8 cellular contexts compared by ENCODE assay signal in genomic region chr20:63102720-63103375, GRCh38.
DNase-seq lines count a peak whose midpoint lies in the region; ATAC-seq and TF ChIP-seq lines count a peak whose summit lies in the region.

No MANE protein-coding gene starts in this region.

- no peak overlapping the region for H2BK120ac ChIP-seq in IMR-90 (ENCODE audit: low read depth, low read length)

- H3K4me1 ChIP-seq in BLaER1 (peaks cover 61% of the 10 kb centered on the region), IMR-90 (ENCODE audit: control insufficient read depth, insufficient read depth, low read length) (peaks cover 4% of the 10 kb centered on the region; the same call in 1 of the 2 replicates), osteoblast (ENCODE audit: insufficient read depth, low read length) (peaks cover 2% of the 10 kb centered on the region), suprapubic skin (peaks cover 14% of the 10 kb centered on the region)

- POLR2A ChIA-PET in IMR-90 (lab: Charles Lee; ENCODE audit: unreplicated experiment) = no interaction called here

- no peak overlapping the region for H2BK5ac ChIP-seq in IMR-90 (ENCODE audit: low read depth, low read length, poor library complexity, severe bottlenecking)

- H3K4ac ChIP-seq in IMR-90 (ENCODE audit: low read depth, low read length) = no peak overlapping the region

- no peak overlapping the region for H2AK9ac ChIP-seq in IMR-90 (replicated peaks; ENCODE audit: low read depth, low read length, poor library complexity)

- peaks cover 6% of the 10 kb centered on the region; the same call in 1 of the 2 replicates for H3K36me3 ChIP-seq in BLaER1
- no peaks in the 10 kb centered on the region for H3K36me3 ChIP-seq in IMR-90 (ENCODE audit: control insufficient read depth, insufficient read depth, low read length)
- no peaks in the 10 kb centered on the region for H3K36me3 ChIP-seq in osteoblast (ENCODE audit: insufficient read depth, low read length)
- H3K36me3 ChIP-seq in suprapubic skin = no peaks in the 10 kb centered on the region

- H4K5ac ChIP-seq in IMR-90 (ENCODE audit: low read depth, low read length) = no peak overlapping the region

- dilution Hi-C loops in IMR-90 (cut with HindIII; ENCODE audit: low sequenced_read_pairs, unreplicated experiment) = no loop called here

- H3K9ac ChIP-seq in BLaER1 = peak overlapping the region; percentile 96
- H3K9ac ChIP-seq in IMR-90 (ENCODE audit: low read depth, low read length) = no peak overlapping the region

- H3K56ac ChIP-seq in IMR-90 (ENCODE audit: extremely low read depth, insufficient read depth, low read length) = no peak overlapping the region

- TF ChIP-seq EP300 in suprapubic skin (IDR thresholded peaks at IDR 0.05) = no peak

- peak overlapping the region; percentile 74 for H3K4me3 ChIP-seq in BLaER1
- peak overlapping the region; percentile 67 for H3K4me3 ChIP-seq in IMR-90 (ENCODE audit: insufficient read depth, low read depth, low read length)
- H3K4me3 ChIP-seq in fibroblast of villous mesenchyme (ENCODE audit: low read depth, low read length) = peak overlapping the region; percentile 30
- peak overlapping the region; percentile 74 for H3K4me3 ChIP-seq in osteoblast (ENCODE audit: insufficient read depth, low read length)
- H3K4me3 ChIP-seq in suprapubic skin = peak overlapping the region; percentile 82

- no peak overlapping the region for H4K8ac ChIP-seq in IMR-90 (ENCODE audit: low read depth in 2 of 2, low read length in 2 of 2)

- in situ Hi-C loops in IMR-90 (cut with MboI; ENCODE audit: low sequenced_read_pairs) = no loop called here

- H3K79me1 ChIP-seq in IMR-90 (ENCODE audit: low read depth in 1 of 2, low read length in 2 of 2) = no peaks in the 10 kb centered on the region

- H2AFZ ChIP-seq in IMR-90 (replicated peaks; ENCODE audit: low read length, poor library complexity) = peak overlapping the region; percentile 90
- peak overlapping the region; percentile 85 for H2AFZ ChIP-seq in osteoblast (ENCODE audit: low read length)

- no peak overlapping the region for H3K23ac ChIP-seq in IMR-90 (ENCODE audit: low read depth, low read length)

- DNase-seq in IMR-90 (peak; percentile 6), fibroblast of villous mesenchyme (ENCODE audit: low read depth) (peak; percentile 11), osteoblast (ENCODE audit: insufficient read length, low spot score, missing footprints) (peak; percentile 92), suprapubic skin (ENCODE audit: low spot score in 2 of 2) (peak in 1 of 2 donors; percentile 80), globus pallidus (ENCODE audit: low spot score) (no peak)
- DNase-seq in activated CD8-positive, alpha-beta memory T cell treated with anti-CD3 and anti-CD28 coated beads, Interleukin-2, amount 50 U/mL, for 48 hours = peak; percentile 81

- H4K20me1 ChIP-seq in BLaER1 (no peaks in the 10 kb centered on the region), IMR-90 (ENCODE audit: insufficient read depth, low read length) (no peaks in the 10 kb centered on the region; the same call in 1 of the 2 replicates), osteoblast (ENCODE audit: insufficient read depth, low read length) (no peaks in the 10 kb centered on the region)

- H3K27ac ChIP-seq in BLaER1 (peak overlapping the region; percentile 100), IMR-90 (ENCODE audit: insufficient read depth, low read length) (no peak overlapping the region), osteoblast (ENCODE audit: low read depth, low read length) (no peak overlapping the region), suprapubic skin (no peak overlapping the region)

- 2% methylated on average over 16 of the region's 56 CpGs; no CpG with 5 or more reads in 1 of the 2 experiments for WGBS in IMR-90 (ENCODE audit: extremely low coverage in 2 of 2, insufficient read length in 1 of 2), 2 experiments
- 13% methylated on average over 4 of the region's 56 CpGs for WGBS in suprapubic skin

- H3K9me3 ChIP-seq in BLaER1 = peaks cover 2% of the 10 kb centered on the region; the same call in 1 of the 2 replicates
- H3K9me3 ChIP-seq in IMR-90 (ENCODE audit: control insufficient read depth, insufficient read depth, low read length) = peaks cover 2% of the 10 kb centered on the region; the same call in 1 of the 2 replicates
- no peaks in the 10 kb centered on the region for H3K9me3 ChIP-seq in osteoblast (ENCODE audit: low read depth, low read length)
- H3K9me3 ChIP-seq in suprapubic skin = no peaks in the 10 kb centered on the region

- H3K79me2 ChIP-seq in osteoblast (ENCODE audit: insufficient read depth, low read length) = no peaks in the 10 kb centered on the region

- intact Hi-C loops in IMR-90 (cut with micrococcal nuclease) = no loop called here

- H3K14ac ChIP-seq in IMR-90 (replicated peaks; ENCODE audit: low read depth, low read length) = no peak overlapping the region

- no peak overlapping the region for H2BK15ac ChIP-seq in IMR-90 (ENCODE audit: low read depth, low read length)

- no TSS peak for BruUV-seq in IMR-90 (replicated peaks; lab: Mats Ljungman, UMichigan)

- no peaks in the 10 kb centered on the region for H3K9me1 ChIP-seq in IMR-90 (ENCODE audit: insufficient read depth, low read length)

- no peak for TF ChIP-seq POLR2A in IMR-90 (IDR thresholded peaks at IDR 0.05; ENCODE audit: low read depth, low read length)
- TF ChIP-seq POLR2A in suprapubic skin (IDR thresholded peaks at IDR 0.05) = no peak

- no peak overlapping the region for H2AK5ac ChIP-seq in IMR-90 (ENCODE audit: low read depth, low read length)

- no peak for TF ChIP-seq RAD21 in IMR-90 (IDR thresholded peaks at IDR 0.05; ENCODE audit: low read length)

- peak; percentile 25 for ATAC-seq in IMR-90 (ENCODE audit: low read depth)
- ATAC-seq in HG02798 (IDR thresholded peaks at IDR 0.05; ENCODE audit: poor library complexity, unreplicated experiment) = no peak

- no peak for TF ChIP-seq CTCF in IMR-90 (conservative IDR thresholded peaks at IDR 0.05; ENCODE audit: low read depth, low read length)
- no peak for TF ChIP-seq CTCF in fibroblast of villous mesenchyme (IDR thresholded peaks at IDR 0.05; ENCODE audit: insufficient read depth, low read depth, low read length)
- TF ChIP-seq CTCF in osteoblast (IDR thresholded peaks at IDR 0.05; ENCODE audit: extremely low read depth, low read depth, low read length) = no peak
- TF ChIP-seq CTCF in suprapubic skin (IDR thresholded peaks at IDR 0.05) = no peak

- H2BK20ac ChIP-seq in IMR-90 (ENCODE audit: low read depth, low read length) = no peak overlapping the region

- H4K91ac ChIP-seq in IMR-90 (ENCODE audit: insufficient read depth, low read depth, low read length) = no peak overlapping the region

- no peak overlapping the region for H3K18ac ChIP-seq in IMR-90 (ENCODE audit: low read depth, low read length)

- CTCF ChIA-PET in IMR-90 (lab: Yijun Ruan, JAX) = no interaction called here

- H3K27me3 ChIP-seq in BLaER1 (no peaks in the 10 kb centered on the region), IMR-90 (ENCODE audit: control insufficient read depth, insufficient read depth, low read length) (peaks cover 16% of the 10 kb centered on the region; the same call in 1 of the 2 replicates), osteoblast (ENCODE audit: insufficient read depth, low read length) (peaks cover 8% of the 10 kb centered on the region), suprapubic skin (peaks cover 37% of the 10 kb centered on the region)

- H3K4me2 ChIP-seq in BLaER1 = peak overlapping the region; percentile 93
- no peak overlapping the region; the same call in 1 of the 2 replicates for H3K4me2 ChIP-seq in IMR-90 (ENCODE audit: low read depth, low read length)
- peak overlapping the region; percentile 90 for H3K4me2 ChIP-seq in osteoblast (ENCODE audit: insufficient read depth, low read length)

TF ChIP-seq in IMR-90, 13 proteins besides CTCF, POLR2A, EP300 and RAD21:
- TF ChIP-seq USF2 (IDR thresholded peaks at IDR 0.05; ENCODE audit: low read depth, low read length) = peak; percentile 79
- TF ChIP-seq NFE2L2 (IDR thresholded peaks at IDR 0.05; ENCODE audit: low read depth, low read length) = no peak
TF ChIP-seq in IMR-90: peak in this region for 1.

Comparison
In these comparisons a context has a peak if more than half of its experiments do, and no peak if none do; other contexts are left out.
1. H3K4me3 ChIP-seq: peak in every context shown above with its lines; median percentile 82 in suprapubic skin; 74 in BLaER1; 74 in osteoblast; 67 in IMR-90; 30 in fibroblast of villous mesenchyme.